Comparison of ENCODE assay signal across 15 cellular contexts in genomic region chr15:78538358-78538757, GRCh38. TPM values are rescaled to one million over a fixed set of nuclear protein-coding genes. Genes with fewer than 3 reads are reported as not detected.
"Had no signal": no experiment of that assay in that cellular context is flagged by ENCODE, and none has a peak within 500 bp of the region (broad histone marks: within the 10 kb centered on the region; RNA-seq: fewer than 3 reads in every experiment).

No MANE protein-coding gene starts in this region.

- H3K27ac ChIP-seq: ascending aorta, coronary artery, foreskin keratinocyte, right lobe of liver, SJCRH30, tibial artery, VCaP had no signal

- H3K27ac Mint-ChIP-seq: activated naive CD8-positive, alpha-beta T cell treated with anti-CD3 and anti-CD28 coated beads, Interleukin-2, amount 50 U/mL, for 24 hours; stimulated activated memory B cell treated with anti-CD40 and anti-IgM and Interleukin-4, amounts not matched to agents 10 μg/mL and 1 μg/mL and 100 μg/mL, for 72 hours had no signal

- H3K4me1 ChIP-seq: foreskin keratinocyte, SJCRH30 had no signal

- H3K9me3 Mint-ChIP-seq: activated naive CD8-positive, alpha-beta T cell treated with anti-CD3 and anti-CD28 coated beads, Interleukin-2, amount 50 U/mL, for 24 hours; stimulated activated memory B cell treated with anti-CD40 and anti-IgM and Interleukin-4, amounts not matched to agents 10 μg/mL and 1 μg/mL and 100 μg/mL, for 72 hours had no signal

- DNase-seq: activated CD4-positive, alpha-beta T cell treated with anti-CD3 and anti-CD28 coated beads for 36 hours; activated naive CD8-positive, alpha-beta T cell treated with anti-CD3 and anti-CD28 coated beads, Interleukin-2, amount 50 U/mL, for 24 hours; activated T-cell treated with anti-CD3 and anti-CD28 coated beads, Interleukin-2, amount 50 U/mL, for 48 hours; effector CD4-positive, alpha-beta T cell; foreskin keratinocyte; head of caudate nucleus; mesendoderm; right lobe of liver; SJCRH30; T-helper 9 cell; tibial artery had no signal

- ATAC-seq: activated CD4-positive, alpha-beta T cell treated with anti-CD3 and anti-CD28 coated beads for 36 hours; activated naive CD8-positive, alpha-beta T cell treated with anti-CD3 and anti-CD28 coated beads, Interleukin-2, amount 50 U/mL, for 24 hours; foreskin keratinocyte; right lobe of liver; stimulated activated memory B cell treated with anti-CD40 and anti-IgM and Interleukin-4, amounts not matched to agents 10 μg/mL and 1 μg/mL and 100 μg/mL, for 72 hours had no signal

- H3K27me3 ChIP-seq: ascending aorta, foreskin keratinocyte, right lobe of liver, SJCRH30, tibial artery had no signal

- H3K4me3 ChIP-seq: ascending aorta, coronary artery, right lobe of liver, SJCRH30, tibial artery had no signal

- H3K27me3 Mint-ChIP-seq: activated CD4-positive, alpha-beta T cell treated with anti-CD3 and anti-CD28 coated beads for 36 hours; activated naive CD8-positive, alpha-beta T cell treated with anti-CD3 and anti-CD28 coated beads, Interleukin-2, amount 50 U/mL, for 24 hours had no signal

RNA-seq across cellular contexts. Expression of gene CHRNA5, which starts 27.0 kb away (rescaled TPM):
- total RNA-seq: ascending aorta had no signal
